ENCODE assay signal across 8 cellular contexts in genomic region chr11:119103161-119103664, GRCh38. TPM values are rescaled to one million over a fixed set of nuclear protein-coding genes. Genes with fewer than 3 reads are reported as not detected.
A peak's percentile ranks its signal among the peaks of the same experiment; 100 is the strongest.
DNase-seq lines count a peak whose midpoint lies in the region; ATAC-seq and TF ChIP-seq lines count a peak whose summit lies in the region.
"Not testable (repeated sequence)": the region's sequence is repeated elsewhere in the genome, so short reads cannot be mapped to it uniquely, and the experiment has no call there.

No MANE protein-coding gene starts in this region.

- H3K36me3 ChIP-seq in WERI-Rb-1; adrenal gland (replicated peaks in 1 of 2); left lung; osteoblast (ENCODE audit: insufficient read depth, low read length); suprapubic skin: not testable (repeated sequence)

- H4K20me1 ChIP-seq in osteoblast (ENCODE audit: insufficient read depth, low read length), result not testable (repeated sequence)

- not testable (repeated sequence) for H3K9me3 Mint-ChIP-seq in CD4-positive, alpha-beta T cell

- POLR2A ChIA-PET in CD4-positive, alpha-beta T cell (lab: Charles Lee), result interaction anchor here (0.7 to 2.3 kb wide), 10 partner anchors 9 to 531 kb away, joined by 4 to 59 read pairs (median 12); partner anchors contain the start of genes ARCN1, HINFP, HMBS and NLRX1

- H3K4me2 ChIP-seq in osteoblast (ENCODE audit: insufficient read depth, low read length), result peak overlapping the region; percentile 79

- H3K4me1 Mint-ChIP-seq in CD4-positive, alpha-beta T cell (ENCODE audit: low read depth), result peaks cover 56% of the 10 kb centered on the region

- TF ChIP-seq POLR2A in adrenal gland (IDR thresholded peaks at IDR 0.05); suprapubic skin (IDR thresholded peaks at IDR 0.05): not testable (repeated sequence)

- H3K27ac ChIP-seq in CD4-positive, alpha-beta T cell (ENCODE audit: low read depth, low read length), result not testable (repeated sequence)
- peak overlapping the region; percentile 98 for H3K27ac ChIP-seq in WERI-Rb-1
- peak overlapping the region in 3 of 5 donors; percentile 83 to 94 (median 90) for H3K27ac ChIP-seq in adrenal gland
- peak overlapping the region; percentile 95 for H3K27ac ChIP-seq in epithelial cell of prostate
- H3K27ac ChIP-seq in left lung, result peak overlapping the region; percentile 92 to 95
- H3K27ac ChIP-seq in osteoblast (ENCODE audit: low read depth, low read length), result peak overlapping the region; percentile 95
- peak overlapping the region; percentile 95 for H3K27ac ChIP-seq in suprapubic skin

- TF ChIP-seq CTCF in CD4-positive, alpha-beta T cell (IDR thresholded peaks at IDR 0.05); LNCaP clone FGC (IDR thresholded peaks at IDR 0.05; ENCODE audit: control insufficient read depth, extremely low read depth, insufficient read depth); WERI-Rb-1 (IDR thresholded peaks at IDR 0.05; ENCODE audit: low read depth, low read length); adrenal gland (IDR thresholded peaks at IDR 0.05); left lung (IDR thresholded peaks at IDR 0.05); osteoblast (IDR thresholded peaks at IDR 0.05; ENCODE audit: extremely low read depth, low read depth, low read length); suprapubic skin (IDR thresholded peaks at IDR 0.05): not testable (repeated sequence)

- not testable (repeated sequence) for DNase-seq in CD4-positive, alpha-beta T cell; LNCaP clone FGC (ENCODE audit: low read depth); WERI-Rb-1; adrenal gland; epithelial cell of prostate (ENCODE audit: low read depth, low spot score); osteoblast (ENCODE audit: insufficient read length, low spot score, missing footprints); suprapubic skin (ENCODE audit: low spot score in 2 of 2)
- DNase-seq in left lung, result peak in 1 of 2 donors; percentile 21

- H3K9me3 ChIP-seq in CD4-positive, alpha-beta T cell (ENCODE audit: control insufficient read depth, low read length); WERI-Rb-1 (ENCODE audit: severe bottlenecking); adrenal gland (replicated peaks in 1 of 3); left lung; osteoblast (ENCODE audit: low read depth, low read length); suprapubic skin: not testable (repeated sequence)

- TF ChIP-seq EP300 in suprapubic skin (IDR thresholded peaks at IDR 0.05), result not testable (repeated sequence)

- H3K4me1 ChIP-seq in adrenal gland (replicated peaks in 1 of 2) (peaks cover 33 to 35% of the 10 kb centered on the region in 2 donors), left lung (peaks cover 22 to 49% of the 10 kb centered on the region in 2 donors), osteoblast (ENCODE audit: insufficient read depth, low read length) (peaks cover 25% of the 10 kb centered on the region), suprapubic skin (peaks cover 50% of the 10 kb centered on the region)

- CTCF ChIA-PET in CD4-positive, alpha-beta T cell (lab: Charles Lee), result interaction anchor here (1.0 to 1.8 kb wide), 2 partner anchors 15 to 93 kb away, joined by 4 to 5 read pairs; no protein-coding TSS in a partner anchor

- H2AFZ ChIP-seq in osteoblast (ENCODE audit: low read length), result peak overlapping the region; percentile 81

- H3K4me3 ChIP-seq in LNCaP clone FGC (ENCODE audit: low read depth, low read length) (peak overlapping the region; percentile 82), adrenal gland (peak overlapping the region in 1 of 4 donors; percentile 76), left lung (peak overlapping the region in 1 of 2 donors; percentile 87), osteoblast (ENCODE audit: insufficient read depth, low read length) (peak overlapping the region; percentile 91), suprapubic skin (peak overlapping the region; percentile 88)
- H3K4me3 ChIP-seq in WERI-Rb-1 (ENCODE audit: low read depth, low read length), result not testable (repeated sequence)

- peaks cover 30% of the 10 kb centered on the region for H3K36me3 Mint-ChIP-seq in CD4-positive, alpha-beta T cell (ENCODE audit: low read depth)

- intact Hi-C loops in CD4-positive, alpha-beta T cell (cut with DNase I, micrococcal nuclease), result loop anchor here (5.0 to 10.0 kb wide), 3 partner anchors 36 to 528 kb away; partner anchors contain the start of genes ARCN1 (in 1 of the 2) and VPS11 (in 1 of the 2)
- intact Hi-C loops in adrenal gland (cut with DNase I); left lung (cut with DNase I): not testable (repeated sequence)

- peak overlapping the region; percentile 97 for H3K27ac Mint-ChIP-seq in CD4-positive, alpha-beta T cell

- H3K27me3 ChIP-seq in CD4-positive, alpha-beta T cell (ENCODE audit: control insufficient read depth, insufficient read depth, low read length); WERI-Rb-1 (ENCODE audit: insufficient read depth, low read depth, severe bottlenecking); adrenal gland; left lung; osteoblast (ENCODE audit: insufficient read depth, low read length); suprapubic skin: not testable (repeated sequence)

- 84 to 86% (median 85%) methylated on average over 18 of the region's 18 CpGs for WGBS in adrenal gland, 4 donors
- WGBS in suprapubic skin, result 82% methylated on average over 18 of the region's 18 CpGs

- peaks cover 29% of the 10 kb centered on the region for H3K79me2 ChIP-seq in osteoblast (ENCODE audit: insufficient read depth, low read length)

- not testable (repeated sequence) for ATAC-seq in CD4-positive, alpha-beta T cell (ENCODE audit: poor library complexity); left lung

- H3K4me3 Mint-ChIP-seq in CD4-positive, alpha-beta T cell, result peak overlapping the region; percentile 95

- not testable (repeated sequence) for H3K27me3 Mint-ChIP-seq in CD4-positive, alpha-beta T cell

RNA-seq across cellular contexts. Expression of gene DPAGT1, which starts 1.6 kb away (rescaled TPM):
- total RNA-seq in CD4-positive, alpha-beta T cell, result 10 to 100 TPM in 1 of 2 experiments, 1 to 10 TPM in 1; 9.5 to 11.7 TPM
- total RNA-seq in adrenal gland (10 to 100 TPM; 37.3 to 65.5 (median 53.9) TPM), left lung (10 to 100 TPM; 50.3 to 56.2 TPM), osteoblast (20.3 and 22.1 TPM in 2 replicates), suprapubic skin (10 to 100 TPM; 21.2 to 32.2 (median 26.9) TPM)
- polyA plus RNA-seq in adrenal gland, result 10 to 100 TPM; 26.8 to 73.9 (median 33.5) TPM

RNA-seq across cellular contexts. Expression of gene C2CD2L, which starts 3.9 kb away (rescaled TPM):
- total RNA-seq in CD4-positive, alpha-beta T cell, result 10 to 100 TPM; 16.0 to 16.2 TPM
- total RNA-seq in adrenal gland, result 10 to 100 TPM in 6 of 8 donors, 1 to 10 TPM in 2; 5.1 to 14.2 (median 11.8) TPM
- 10 to 100 TPM in 2 of 3 donors, 1 to 10 TPM in 1; 8.1 to 15.8 (median 10.8) TPM for polyA plus RNA-seq in adrenal gland
- total RNA-seq in left lung, result 10 to 100 TPM; 16.6 to 18.6 TPM
- total RNA-seq in osteoblast, result 5.0 and 6.2 TPM in 2 replicates
- total RNA-seq in suprapubic skin, result 10 to 100 TPM; 20.1 to 25.9 (median 21.5) TPM

RNA-seq across cellular contexts. Expression of gene HINFP, which starts 18.2 kb away (rescaled TPM):
- total RNA-seq in CD4-positive, alpha-beta T cell, result 10 to 100 TPM; 17.6 to 20.5 TPM
- total RNA-seq in adrenal gland (10 to 100 TPM in 7 of 8 donors, 1 to 10 TPM in 1; 7.4 to 39.1 (median 22.2) TPM), left lung (10 to 100 TPM; 21.6 to 22.2 TPM), osteoblast (20.6 and 22.8 TPM in 2 replicates), suprapubic skin (10 to 100 TPM; 16.1 to 45.1 (median 26.7) TPM)
- 10 to 100 TPM; 15.3 to 33.6 (median 24.0) TPM for polyA plus RNA-seq in adrenal gland

RNA-seq across cellular contexts. Expression of gene HMBS, which starts 18.5 kb away (rescaled TPM):
- 1 to 10 TPM; 3.4 to 4.1 TPM for total RNA-seq in CD4-positive, alpha-beta T cell
- total RNA-seq in adrenal gland (10 to 100 TPM; 16.8 to 37.2 (median 28.7) TPM), left lung (10 to 100 TPM; 16.5 to 32.0 TPM), osteoblast (5.0 and 8.7 TPM in 2 replicates), suprapubic skin (10 to 100 TPM in 3 of 4 donors, 1 to 10 TPM in 1; 5.2 to 18.4 (median 13.3) TPM)
- polyA plus RNA-seq in adrenal gland, result 10 to 100 TPM; 30.1 to 33.4 (median 31.3) TPM

RNA-seq across cellular contexts. Expression of gene VPS11, which starts 35.6 kb away (rescaled TPM):
- total RNA-seq in CD4-positive, alpha-beta T cell, result 10 to 100 TPM; 76.4 to 84.3 TPM
- total RNA-seq in adrenal gland (10 to 100 TPM; 32.8 to 65.1 (median 54.0) TPM), left lung (10 to 100 TPM; 30.5 to 35.0 TPM), osteoblast (35.1 and 37.1 TPM in 2 replicates), suprapubic skin (10 to 100 TPM; 37.2 to 57.2 (median 47.9) TPM)
- polyA plus RNA-seq in adrenal gland, result 100 to 1,000 TPM in 2 of 3 donors, 10 to 100 TPM in 1; 60.6 to 146 (median 133) TPM
